Comparison of ENCODE assay signal across 18 cellular contexts in the genomic region with DNA sequence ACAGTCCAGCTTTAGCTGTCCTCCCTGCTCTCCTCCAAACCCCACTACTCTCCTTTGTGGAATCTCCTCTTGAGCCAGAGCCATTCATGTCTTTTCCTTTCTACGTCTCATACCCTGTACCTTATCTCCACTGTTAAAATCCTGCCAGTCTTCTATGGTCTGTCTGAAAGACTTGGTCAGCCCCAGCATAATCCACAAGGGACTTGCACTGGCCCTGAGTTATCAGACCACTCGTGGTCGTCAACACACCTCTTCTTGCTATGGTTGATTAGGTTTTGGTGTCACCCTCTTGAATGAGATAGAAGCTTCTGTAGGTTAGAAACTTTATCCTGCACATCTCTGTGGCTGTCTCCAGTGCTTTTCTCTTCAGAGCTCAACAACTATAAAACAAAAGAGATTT. TPM values are rescaled to one million over a fixed set of nuclear protein-coding genes. Genes with fewer than 3 reads are reported as not detected.
A peak's percentile ranks its signal among the peaks of the same experiment; 100 is the strongest.
DNase-seq lines count a peak whose midpoint lies in the region; ATAC-seq and TF ChIP-seq lines count a peak whose summit lies in the region.
"Had no signal": no experiment of that assay in that cellular context is flagged by ENCODE, and none has a peak within 500 bp of the region (broad histone marks: within the 10 kb centered on the region; RNA-seq: fewer than 3 reads in every experiment).

No MANE protein-coding gene starts in this region.

- DNase-seq in HFFc6 (no peak), NCI-H510A treated with DMSO at 0.1 percent for 48 hours (lab: John Stamatoyannopoulos, UW) (peak; percentile 28), left kidney (ENCODE audit: low read depth, low spot score) (peak; percentile 15), progenitor cell of endocrine pancreas (ENCODE audit: low spot score, unreplicated experiment) (no peak), GM10248 (ENCODE audit: extremely low spot score) (no peak)
- DNase-seq in stimulated activated CD4-positive, alpha-beta T cell treated with anti-CD3 and anti-CD28 coated beads, Interleukin-4, amount 100 ng/mL, for 1 hour = no peak
- DNase-seq: C1 segment of cervical spinal cord, COR-L47, DMS79, GF-D8, GM23248, H9, MG63, NCI-H2029, NCI-H446, NCI-H69 had no signal

- H3K4me3 Mint-ChIP-seq in HFFc6 (no peak overlapping the region), progenitor cell of endocrine pancreas (ENCODE audit: low read depth) (no peak overlapping the region)
- H3K4me3 Mint-ChIP-seq: CD4-positive, alpha-beta memory T cell; H9 had no signal

- H3K9me3 Mint-ChIP-seq in HFFc6 (no peaks in the 10 kb centered on the region), progenitor cell of endocrine pancreas (ENCODE audit: low read depth) (no peaks in the 10 kb centered on the region)
- H3K9me3 Mint-ChIP-seq: CD4-positive, alpha-beta memory T cell; H9 had no signal

- peaks cover 53% of the 10 kb centered on the region for H3K36me3 Mint-ChIP-seq in HFFc6 (ENCODE audit: low read depth)
- peaks cover 26% of the 10 kb centered on the region for H3K36me3 Mint-ChIP-seq in progenitor cell of endocrine pancreas (ENCODE audit: insufficient read depth)
- H3K36me3 Mint-ChIP-seq: CD4-positive, alpha-beta memory T cell had no signal

- TF ChIP-seq CTCF in HFFc6 (IDR thresholded peaks at IDR 0.05) = no peak
- TF ChIP-seq CTCF in progenitor cell of endocrine pancreas (IDR thresholded peaks at IDR 0.05; ENCODE audit: unreplicated experiment) = no peak
- TF ChIP-seq CTCF in GM10248 (IDR thresholded peaks at IDR 0.05; ENCODE audit: control extremely low read depth, extremely low read depth, low read depth, missing control alignments) = no peak

- no peak for ATAC-seq in HG02938 (IDR thresholded peaks at IDR 0.05; ENCODE audit: unreplicated experiment)

- H3K27me3 Mint-ChIP-seq in HFFc6 (ENCODE audit: insufficient read depth) (peaks cover 2% of the 10 kb centered on the region; the same call in 1 of the 2 replicates), progenitor cell of endocrine pancreas (no peaks in the 10 kb centered on the region)

- CTCF ChIA-PET in GM10248 (lab: Yijun Ruan, JAX) = interaction anchor here (1.1 to 4.0 kb wide), 3 partner anchors 13 to 137 kb away, joined by 4 to 23 read pairs (median 4); no protein-coding TSS in a partner anchor

- peaks cover 93% of the 10 kb centered on the region for H3K4me1 Mint-ChIP-seq in HFFc6 (ENCODE audit: low read depth)
- peaks cover 23% of the 10 kb centered on the region for H3K4me1 Mint-ChIP-seq in progenitor cell of endocrine pancreas (ENCODE audit: low read depth)

- peak overlapping the region; percentile 40 for H3K27ac Mint-ChIP-seq in HFFc6
- H3K27ac Mint-ChIP-seq in progenitor cell of endocrine pancreas = peak overlapping the region; percentile 30
- H3K27ac Mint-ChIP-seq: CD4-positive, alpha-beta memory T cell; H9 had no signal

- POLR2A ChIA-PET in GM10248 (lab: Yijun Ruan, JAX) = no interaction called here

RNA-seq across cellular contexts. Expression of a gene that starts 56.8 kb away (rescaled TPM):
- total RNA-seq in HFFc6 (2021; fragmentation: NEBNext Ultra II Directional; extraction: Animal tissue kit (Norgen Biotek cat#: 25700)) = 100 to 1,000 TPM; 214 to 254 (median 236) TPM
- total RNA-seq in progenitor cell of endocrine pancreas = 157 and 158 TPM in 2 replicates

Comparison
In these comparisons a context has a peak if more than half of its experiments do, and no peak if none do; other contexts are left out.
1. DNase-seq: peak in NCI-H510A treated with DMSO at 0.1 percent for 48 hours (single experiment) and left kidney (single experiment); none in HFFc6 (single experiment), progenitor cell of endocrine pancreas (single experiment), stimulated activated CD4-positive, alpha-beta T cell treated with anti-CD3 and anti-CD28 coated beads, Interleukin-4, amount 100 ng/mL, for 1 hour (single experiment) and GM10248 (single experiment).